Comparison of ENCODE assay signal across 24 cellular contexts in genomic region chr11:124893781-124894401, GRCh38. TPM values are rescaled to one million over a fixed set of nuclear protein-coding genes. Genes with fewer than 3 reads are reported as not detected.
"Had no signal": no experiment of that assay in that cellular context is flagged by ENCODE, and none has a peak within 500 bp of the region (broad histone marks: within the 10 kb centered on the region; RNA-seq: fewer than 3 reads in every experiment).

No MANE protein-coding gene starts in this region.

- H3K4me3 Mint-ChIP-seq: activated B cell treated with CpG ODN at 0.5 μM for 24 hours; activated naive CD4-positive, alpha-beta T cell treated with anti-CD3 and anti-CD28 coated beads for 36 hours; mesothelial cell of epicardium; stimulated activated naive B cell treated with anti-CD40 and anti-IgM and Interleukin-4, amounts not matched to agents 10 μg/mL and 1 μg/mL and 100 μg/mL, for 72 hours had no signal

- H3K27me3 ChIP-seq: ascending aorta, breast epithelium, gastroesophageal sphincter, hepatocyte, ovary, tibial nerve had no signal

- DNase-seq: activated B cell treated with CpG ODN at 0.5 μM for 24 hours; activated CD4-positive, alpha-beta T cell treated with anti-CD3 and anti-CD28 coated beads for 48 hours; activated CD8-positive, alpha-beta memory T cell treated with anti-CD3 and anti-CD28 coated beads, Interleukin-2, amount 50 U/mL, for 48 hours; activated naive CD4-positive, alpha-beta T cell treated with anti-CD3 and anti-CD28 coated beads for 36 hours; erythroblast; ovary; SIG-M5; stimulated activated CD4-positive, alpha-beta T cell treated with anti-CD3 and anti-CD28 coated beads, Interleukin-2, amount 100 ng/mL, for 48 hours; stimulated activated naive B cell treated with anti-CD40 and anti-IgM and Interleukin-4, amounts not matched to agents 10 μg/mL and 1 μg/mL and 100 μg/mL, for 72 hours had no signal

- H3K4me3 ChIP-seq: ascending aorta, breast epithelium, gastroesophageal sphincter, hepatocyte, ovary, tibial nerve had no signal

- H3K4me2 ChIP-seq: hepatocyte had no signal

- H3K27ac Mint-ChIP-seq: activated B cell treated with CpG ODN at 0.5 μM for 24 hours; activated naive CD4-positive, alpha-beta T cell treated with anti-CD3 and anti-CD28 coated beads for 36 hours; mesothelial cell of epicardium; stimulated activated naive B cell treated with anti-CD40 and anti-IgM and Interleukin-4, amounts not matched to agents 10 μg/mL and 1 μg/mL and 100 μg/mL, for 72 hours had no signal

- H3K4me1 Mint-ChIP-seq: activated B cell treated with CpG ODN at 0.5 μM for 24 hours had no signal

- H3K27ac ChIP-seq: ascending aorta, breast epithelium, hepatocyte had no signal

- H3K4me1 ChIP-seq: ascending aorta, breast epithelium had no signal

- H3K36me3 Mint-ChIP-seq: mesothelial cell of epicardium; stimulated activated naive B cell treated with anti-CD40 and anti-IgM and Interleukin-4, amounts not matched to agents 10 μg/mL and 1 μg/mL and 100 μg/mL, for 72 hours had no signal

- H3K36me3 ChIP-seq: ascending aorta, breast epithelium, gastroesophageal sphincter, ovary, tibial nerve had no signal

- H3K9me3 ChIP-seq: ascending aorta, breast epithelium, gastroesophageal sphincter, ovary, tibial nerve had no signal

- FAIRE-seq: keratinocyte, TTC549 had no signal

- H2AFZ ChIP-seq: hepatocyte had no signal

- H3K9me3 Mint-ChIP-seq: activated B cell treated with CpG ODN at 0.5 μM for 24 hours; activated naive CD4-positive, alpha-beta T cell treated with anti-CD3 and anti-CD28 coated beads for 36 hours; mesothelial cell of epicardium; stimulated activated naive B cell treated with anti-CD40 and anti-IgM and Interleukin-4, amounts not matched to agents 10 μg/mL and 1 μg/mL and 100 μg/mL, for 72 hours had no signal

RNA-seq across cellular contexts. Expression of gene ROBO4, which starts 3.8 kb away (rescaled TPM):
- total RNA-seq: activated B cell treated with CpG ODN at 0.5 μM for 24 hours; activated naive CD4-positive, alpha-beta T cell treated with anti-CD3 and anti-CD28 coated beads for 36 hours; mesothelial cell of epicardium had no signal
- polyA plus RNA-seq: neural cell had no signal

RNA-seq across cellular contexts. Expression of gene HEPN1, which starts 25.2 kb away (rescaled TPM):
- total RNA-seq: activated B cell treated with CpG ODN at 0.5 μM for 24 hours; activated naive CD4-positive, alpha-beta T cell treated with anti-CD3 and anti-CD28 coated beads for 36 hours; ascending aorta; breast epithelium; cerebellum; dermis blood vessel endothelial cell; hepatocyte; liver; mesothelial cell of epicardium; renal cortical epithelial cell; subcutaneous adipose tissue; T-helper 2 cell treated with Interferon-gamma antibody and Interleukin-4, amounts not matched to agents 100 ng/mL and 5 ng/mL, for 36 hours; tibial nerve had no signal
- polyA plus RNA-seq: hepatocyte, keratinocyte, neural cell, ovary had no signal

RNA-seq across cellular contexts. Expression of gene HEPACAM, which starts 42.0 kb away (rescaled TPM):
- total RNA-seq: activated B cell treated with CpG ODN at 0.5 μM for 24 hours; activated naive CD4-positive, alpha-beta T cell treated with anti-CD3 and anti-CD28 coated beads for 36 hours; ascending aorta; mesothelial cell of epicardium; T-helper 2 cell treated with Interferon-gamma antibody and Interleukin-4, amounts not matched to agents 100 ng/mL and 5 ng/mL, for 36 hours had no signal
- polyA plus RNA-seq: hepatocyte, keratinocyte, neural cell had no signal
